ENCODE assay signal across 8 cellular contexts in the genomic region with DNA sequence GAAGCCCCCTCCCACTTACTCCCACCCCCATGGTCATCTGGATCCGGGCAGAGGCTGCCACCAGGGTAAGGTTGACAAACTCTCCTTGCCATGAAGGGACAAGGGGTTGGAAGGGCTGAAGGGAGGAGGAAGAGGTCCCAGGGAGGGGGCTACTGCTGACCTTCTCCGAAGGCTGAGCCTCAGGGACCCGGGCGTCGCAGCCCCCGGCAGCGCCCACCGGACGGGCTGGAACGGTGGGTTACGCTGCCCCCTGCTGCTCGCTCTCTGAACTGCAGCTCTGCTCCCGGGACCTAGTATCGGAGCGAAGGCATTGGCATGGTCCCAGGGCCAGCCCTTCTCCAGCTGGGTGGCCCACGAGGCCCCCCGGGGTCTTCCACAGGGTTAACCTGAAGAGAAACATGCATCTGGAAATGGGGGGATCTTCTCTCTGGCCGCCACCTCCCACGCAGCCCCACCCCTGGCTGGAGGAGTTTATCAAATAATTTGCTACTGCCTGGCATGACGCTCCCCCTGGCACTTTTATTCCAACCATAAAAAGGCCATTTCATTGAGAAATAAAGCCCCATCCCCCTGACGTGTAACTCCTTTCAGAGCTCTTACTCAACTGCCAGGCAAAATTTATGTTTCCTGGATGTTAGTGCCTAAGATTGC.
A peak's percentile ranks its signal among the peaks of the same experiment; 100 is the strongest.
DNase-seq lines count a peak whose midpoint lies in the region; ATAC-seq, FAIRE-seq and TF ChIP-seq lines count a peak whose summit lies in the region.

No MANE protein-coding gene starts in this region.

- H3K27ac ChIP-seq in right atrium auricular region (no peak overlapping the region), smooth muscle cell (ENCODE audit: low read depth) (no peak overlapping the region)

- TF ChIP-seq CTCF in AG04449 (IDR thresholded peaks at IDR 0.05; ENCODE audit: insufficient read depth, low read length, missing control alignments), result peak; percentile 89
- TF ChIP-seq CTCF in right atrium auricular region (IDR thresholded peaks at IDR 0.05), result peak; percentile 84 to 90
- TF ChIP-seq CTCF in smooth muscle cell (IDR thresholded peaks at IDR 0.05; ENCODE audit: borderline replicate concordance, insufficient read depth, poor library complexity, severe bottlenecking), result peak; percentile 94

- H3K4me1 ChIP-seq in right atrium auricular region (peaks cover 0 to 22% of the 10 kb centered on the region in 2 donors), smooth muscle cell (ENCODE audit: low read depth) (peaks cover 4% of the 10 kb centered on the region)

- H3K4me3 ChIP-seq in AG04449 (ENCODE audit: low read depth, low read length) (no peak overlapping the region), right atrium auricular region (no peak overlapping the region), smooth muscle cell (no peak overlapping the region)

- no peaks in the 10 kb centered on the region for H4K20me1 ChIP-seq in smooth muscle cell (ENCODE audit: low read depth)

- no peak overlapping the region for H2AFZ ChIP-seq in smooth muscle cell (ENCODE audit: low read depth)

- peak; percentile 74 for FAIRE-seq in GM12892 (lab: Jason Lieb, UNC)

- CTCF ChIA-PET in AG04449 (lab: Yijun Ruan, JAX), result interaction anchor here (0.6 to 1.6 kb wide), 25 partner anchors 10 to 447 kb away, joined by 3 to 34 read pairs (median 4); no protein-coding TSS in a partner anchor

- no peaks in the 10 kb centered on the region for H3K79me2 ChIP-seq in smooth muscle cell (ENCODE audit: low read depth)

- no peaks in the 10 kb centered on the region for H3F3A ChIP-seq in smooth muscle cell (ENCODE audit: low read depth)

- no peak for TF ChIP-seq POLR2A in GM12892 (IDR thresholded peaks at IDR 0.05; ENCODE audit: low read depth, low read length)

- peak overlapping the region; percentile 50 for H3K4me2 ChIP-seq in smooth muscle cell

- no peaks in the 10 kb centered on the region for H3K9me3 ChIP-seq in right atrium auricular region
- H3K9me3 ChIP-seq in smooth muscle cell (replicated peaks; ENCODE audit: low read depth), result no peaks in the 10 kb centered on the region

- no peak overlapping the region for H3K9ac ChIP-seq in smooth muscle cell (ENCODE audit: low read depth)

- H3K36me3 ChIP-seq in right atrium auricular region (no peaks in the 10 kb centered on the region), smooth muscle cell (ENCODE audit: low read depth) (no peaks in the 10 kb centered on the region)

- WGBS in smooth muscle cell (ENCODE audit: low lambda C conversion rate), result 13% methylated on average over 21 of the region's 21 CpGs

- no peak for ATAC-seq in GM21423 (IDR thresholded peaks at IDR 0.05; ENCODE audit: unreplicated experiment)
- ATAC-seq in GM19035 (IDR thresholded peaks at IDR 0.05; ENCODE audit: unreplicated experiment), result no peak

- H3K27me3 ChIP-seq in right atrium auricular region (no peaks in the 10 kb centered on the region), smooth muscle cell (ENCODE audit: low read depth) (peaks cover 19% of the 10 kb centered on the region)

- POLR2A ChIA-PET in AG04449 (lab: Yijun Ruan, JAX), result no interaction called here

- no peak for DNase-seq in AG04449 (ENCODE audit: low read depth, low spot score)
- peak; percentile 77 for DNase-seq in GM12892 (ENCODE audit: insufficient read length)
- DNase-seq in RPMI7951 (ENCODE audit: low read depth), result peak; percentile 24
- DNase-seq in activated naive CD4-positive, alpha-beta T cell treated with Interleukin-2 at 50 U/mL for 16 hours, result peak; percentile 72
- DNase-seq in right atrium auricular region (ENCODE audit: low spot score), result no peak
- peak; percentile 19 for DNase-seq in smooth muscle cell (lab: John Stamatoyannopoulos, UW; ENCODE audit: unreplicated experiment)

Comparison
In these comparisons a context has a peak if more than half of its experiments do, and no peak if none do; other contexts are left out.
1. DNase-seq: peak in GM12892 (single experiment), RPMI7951 (single experiment), activated naive CD4-positive, alpha-beta T cell treated with Interleukin-2 at 50 U/mL for 16 hours (single experiment) and smooth muscle cell (single experiment); none in AG04449 (single experiment) and right atrium auricular region (single experiment).
2. Peak in every context shown above with its lines, with median percentiles within 50 percentile points of each other: CTCF ChIP-seq.